In genomic region chr13:36966404-36966803, GRCh38 we compare ENCODE assay signal across 1 cellular context.
TF ChIP-seq lines count a peak whose summit lies in the region.

No MANE protein-coding gene starts in this region.

TF ChIP-seq in HepG2, 621 proteins besides CTCF, POLR2A, EP300 and RAD21:
- TF ChIP-seq KDM2A (CRISPR knock-in tag; IDR thresholded peaks at IDR 0.05; ENCODE audit: borderline replicate concordance, low read depth), result no peak
TF ChIP-seq in HepG2: peak in this region for 0.
